In the genomic region with DNA sequence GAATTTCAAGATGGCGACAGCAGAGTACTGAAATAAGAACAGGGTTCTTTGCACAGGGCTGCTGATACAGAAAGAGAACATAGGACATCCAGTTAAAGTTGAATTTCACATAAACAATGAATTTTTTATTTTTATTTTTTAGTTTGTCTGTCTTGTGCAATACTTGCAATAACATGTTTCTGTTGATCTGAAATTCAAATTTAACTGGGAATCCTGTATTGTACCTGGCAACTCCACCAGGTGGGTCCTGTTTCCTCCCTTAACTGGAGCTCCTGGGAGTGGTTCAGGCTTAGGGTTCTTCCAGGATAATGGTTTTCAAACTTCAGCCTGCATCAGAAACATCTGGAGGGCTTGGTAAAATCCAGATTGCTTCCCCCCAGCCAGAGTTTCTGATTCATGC, we compare ENCODE assay signal across 18 cellular contexts. TPM values are rescaled to one million over a fixed set of nuclear protein-coding genes. Genes with fewer than 3 reads are reported as not detected.
A peak's percentile ranks its signal among the peaks of the same experiment; 100 is the strongest.
DNase-seq lines count a peak whose midpoint lies in the region; ATAC-seq, FAIRE-seq and TF ChIP-seq lines count a peak whose summit lies in the region.
"Had no signal": no experiment of that assay in that cellular context is flagged by ENCODE, and none has a peak within 500 bp of the region (broad histone marks: within the 10 kb centered on the region; RNA-seq: fewer than 3 reads in every experiment).

No MANE protein-coding gene starts in this region.

- H3K36me3 Mint-ChIP-seq in WTC11: no peaks in the 10 kb centered on the region; the same call in 1 of the 2 replicates
- no peaks in the 10 kb centered on the region for H3K36me3 Mint-ChIP-seq in neural progenitor cell
- H3K36me3 Mint-ChIP-seq: CD4-positive, CD25-positive, alpha-beta regulatory T cell; CD8-positive, alpha-beta memory T cell had no signal

- H3K27me3 ChIP-seq in HCT116 (ENCODE audit: insufficient read depth, low read length): no peaks in the 10 kb centered on the region
- H3K27me3 ChIP-seq in neural progenitor cell: no peaks in the 10 kb centered on the region
- H3K27me3 ChIP-seq in MM.1S (replicated peaks; ENCODE audit: insufficient read depth, low read length): peaks cover 10% of the 10 kb centered on the region; the same call in 1 of the 2 replicates
- peaks cover 0 to 22% of the 10 kb centered on the region in 2 experiments; a peak in 3 of 5 replicates for H3K27me3 ChIP-seq in HepG2 (ENCODE audit: control insufficient read depth in 1 of 2, insufficient read depth in 2 of 2, low read length in 2 of 2)
- H3K27me3 ChIP-seq: BLaER1 treated with 17β-estradiol and CSF1 and Interleukin-3, amounts not matched to agents 10 nM and 100 nM had no signal

- TF ChIP-seq EP300 in HepG2 (IDR thresholded peaks at IDR 0.05; ENCODE audit: low read depth in 2 of 2, low read length in 2 of 2) (no peak), HepG2 (CRISPR knock-in tag; IDR thresholded peaks at IDR 0.05; ENCODE audit: borderline replicate concordance) (no peak)

- TF ChIP-seq CTCF in HCT116 (IDR thresholded peaks at IDR 0.05 in 2 of 3, conservative IDR thresholded peaks at IDR 0.05 in 1 of 3; ENCODE audit: borderline replicate concordance in 1 of 3, insufficient read depth in 1 of 3, low read depth in 2 of 3, low read length in 2 of 3): no peak
- no peak for TF ChIP-seq CTCF in WTC11 (IDR thresholded peaks at IDR 0.05)
- no peak for TF ChIP-seq CTCF in neural progenitor cell (IDR thresholded peaks at IDR 0.05)
- TF ChIP-seq CTCF in MM.1S (IDR thresholded peaks at IDR 0.05; ENCODE audit: low read length): no peak
- TF ChIP-seq CTCF in HepG2 (CRISPR knock-in tag; IDR thresholded peaks at IDR 0.05): no peak
- TF ChIP-seq CTCF in RWPE1 (conservative IDR thresholded peaks at IDR 0.05; ENCODE audit: low read depth): no peak

- BruUV-seq in HCT116 (replicated peaks; lab: Mats Ljungman, UMichigan) (no TSS peak), HepG2 (replicated peaks; lab: Mats Ljungman, UMichigan) (no TSS peak)

- H3K4me1 Mint-ChIP-seq in WTC11 (peaks cover 9% of the 10 kb centered on the region), neural progenitor cell (peaks cover 16% of the 10 kb centered on the region)
- H3K4me1 Mint-ChIP-seq: B cell; CD8-positive, alpha-beta memory T cell had no signal

- H3K9me3 Mint-ChIP-seq in WTC11 (peaks cover 5% of the 10 kb centered on the region), neural progenitor cell (no peaks in the 10 kb centered on the region)
- H3K9me3 Mint-ChIP-seq: CD4-positive, CD25-positive, alpha-beta regulatory T cell; HFFc6 had no signal

- no peak overlapping the region for H3K4me2 ChIP-seq in HCT116 (ENCODE audit: low read length)
- H3K4me2 ChIP-seq in neural progenitor cell: no peak overlapping the region
- no peak overlapping the region for H3K4me2 ChIP-seq in MM.1S (ENCODE audit: low read depth, low read length)
- H3K4me2 ChIP-seq in HepG2 (ENCODE audit: low read depth, low read length): no peak overlapping the region
- H3K4me2 ChIP-seq: BLaER1 treated with 17β-estradiol and CSF1 and Interleukin-3, amounts not matched to agents 10 nM and 100 nM had no signal

- H3K9ac ChIP-seq in HCT116 (ENCODE audit: low read length): no peak overlapping the region
- H3K9ac ChIP-seq in neural progenitor cell: no peak overlapping the region
- no peak overlapping the region for H3K9ac ChIP-seq in MM.1S (ENCODE audit: low read length)
- H3K9ac ChIP-seq in HepG2 (ENCODE audit: insufficient read depth, low read depth, low read length): no peak overlapping the region
- H3K9ac ChIP-seq: GM23248 had no signal

- CTCF ChIA-PET in HCT116 (lab: Charles Lee) (no interaction called here), WTC11 (lab: Charles Lee) (interaction anchor here (0.7 to 1.9 kb wide), 16 partner anchors 12 to 176 kb away, joined by 3 to 23 read pairs (median 5); a partner anchor contains a TSS), HepG2 (lab: Yijun Ruan, JAX; ENCODE audit: low intra/inter-chr PET ratio, low total read pairs) (interaction anchor here (1.0 to 2.0 kb wide), 6 partner anchors 17 to 159 kb away, joined by 3 to 16 read pairs (median 5); no protein-coding TSS in a partner anchor), RWPE1 (lab: Yijun Ruan, JAX) (interaction anchor here (0.5 to 1.0 kb wide), 4 partner anchors 31 to 817 kb away, joined by 3 to 4 read pairs (median 4); a partner anchor contains a TSS)

- H2AFZ ChIP-seq in HCT116 (ENCODE audit: low read depth, low read length, poor library complexity, severe bottlenecking): no peak overlapping the region
- H2AFZ ChIP-seq in neural progenitor cell (replicated peaks): no peak overlapping the region
- H2AFZ ChIP-seq in MM.1S (ENCODE audit: low read length): no peak overlapping the region
- no peak overlapping the region for H2AFZ ChIP-seq in HepG2 (ENCODE audit: low read length)

- H3K9me3 ChIP-seq in HCT116 (ENCODE audit: control insufficient read depth in 1 of 2, insufficient read depth in 1 of 2, low read depth in 1 of 2, low read length in 2 of 2) (no peaks in the 10 kb centered on the region), neural progenitor cell (ENCODE audit: low read depth) (no peaks in the 10 kb centered on the region), MM.1S (replicated peaks; ENCODE audit: insufficient read depth, low read length) (no peaks in the 10 kb centered on the region), HepG2 (ENCODE audit: low read length) (no peaks in the 10 kb centered on the region)

- intact Hi-C loops in HCT116 (cut with micrococcal nuclease) (loop anchor here (1.0 to 5.0 kb wide), 3 partner anchors 15 to 770 kb away; a partner anchor contains a TSS), HepG2 (cut with micrococcal nuclease; ENCODE audit: unreplicated experiment) (loop anchor here (1.0 to 5.0 kb wide), 3 partner anchors 30 to 222 kb away; a partner anchor contains a TSS)

- H3K27me3 Mint-ChIP-seq in WTC11 (ENCODE audit: low read depth) (peaks cover 6% of the 10 kb centered on the region; the same call in 1 of the 2 replicates), neural progenitor cell (ENCODE audit: insufficient read depth, low read depth) (peaks cover 3% of the 10 kb centered on the region)

- H3K27ac ChIP-seq in HCT116 (ENCODE audit: low read depth, low read length) (no peak overlapping the region), neural progenitor cell (no peak overlapping the region), MM.1S (ENCODE audit: low read length) (no peak overlapping the region), HepG2 (ENCODE audit: extremely low read length, insufficient read depth, low read length) (no peak overlapping the region), RWPE1 (no peak overlapping the region)
- H3K27ac ChIP-seq: BLaER1 treated with 17β-estradiol and CSF1 and Interleukin-3, amounts not matched to agents 10 nM and 100 nM; GM23248 had no signal

- no peak for DNase-seq in HCT116 (ENCODE audit: low read depth, low spot score)
- DNase-seq in WTC11 (ENCODE audit: low spot score): no peak
- DNase-seq in neural progenitor cell (ENCODE audit: low spot score): no peak
- no peak for DNase-seq in NAMALWA (ENCODE audit: low spot score)
- DNase-seq in MM.1S: no peak
- DNase-seq in HepG2 (ENCODE audit: low spot score): no peak
- no peak for DNase-seq in RWPE1 (ENCODE audit: low spot score)
- DNase-seq: CD4-positive, CD25-positive, alpha-beta regulatory T cell had no signal

- H3K4me3 Mint-ChIP-seq in WTC11: no peak overlapping the region
- H3K4me3 Mint-ChIP-seq in neural progenitor cell: no peak overlapping the region
- H3K4me3 Mint-ChIP-seq: B cell; CD4-positive, CD25-positive, alpha-beta regulatory T cell; CD8-positive, alpha-beta memory T cell; HFFc6 had no signal

- in situ Hi-C loops in HepG2 (cut with HindIII; ENCODE audit: extremely low pct_ligation_motif_present, low pct_unique_long_range_greater_than_20kb): no loop called here

- ATAC-seq in HCT116: peak; percentile 28; the same call in 1 of the 2 replicates
- ATAC-seq in WTC11: peak; percentile 28
- ATAC-seq in HepG2: no peak

- no peak overlapping the region for H3K27ac Mint-ChIP-seq in WTC11
- peak overlapping the region; percentile 94 for H3K27ac Mint-ChIP-seq in neural progenitor cell
- H3K27ac Mint-ChIP-seq: B cell; CD4-positive, CD25-positive, alpha-beta regulatory T cell; CD8-positive, alpha-beta memory T cell; HFFc6 had no signal

- POLR2A ChIA-PET in HCT116 (lab: Charles Lee) (no interaction called here), WTC11 (lab: Charles Lee) (interaction anchor here (1.9 kb wide), 1 partner anchor 27 kb away, joined by 6 read pairs; no protein-coding TSS in a partner anchor), HepG2 (lab: Yijun Ruan, JAX) (no interaction called here), RWPE1 (lab: Yijun Ruan, JAX; ENCODE audit: low non-redundant PET) (no interaction called here)

- H3K79me2 ChIP-seq in HCT116 (ENCODE audit: insufficient read depth, low read length) (no peaks in the 10 kb centered on the region), neural progenitor cell (ENCODE audit: low read depth) (no peaks in the 10 kb centered on the region), MM.1S (ENCODE audit: low read length) (no peaks in the 10 kb centered on the region), HepG2 (ENCODE audit: insufficient read depth, low read length) (no peaks in the 10 kb centered on the region)

- no peak for FAIRE-seq in HepG2 (lab: Jason Lieb, UNC)
- FAIRE-seq: D721Med, G401.6, GM12891, H54, HTR-8/SVneo had no signal

- H3K4me1 ChIP-seq in HCT116 (ENCODE audit: control insufficient read depth in 1 of 2, insufficient read depth in 2 of 2, low read length in 2 of 2) (peaks cover 0 to 8% of the 10 kb centered on the region in 2 experiments; a peak in 2 of 4 replicates), neural progenitor cell (no peaks in the 10 kb centered on the region), MM.1S (ENCODE audit: low read length) (no peaks in the 10 kb centered on the region), HepG2 (ENCODE audit: insufficient read depth, low read length) (peaks cover 6% of the 10 kb centered on the region; the same call in 1 of the 2 replicates)

- H3K4me3 ChIP-seq in HCT116 (replicated peaks in 1 of 2; ENCODE audit: low read depth in 1 of 2, low read length in 2 of 2) (no peak overlapping the region), neural progenitor cell (no peak overlapping the region), MM.1S (ENCODE audit: low read length) (no peak overlapping the region), HepG2 (replicated peaks in 1 of 3; ENCODE audit: insufficient read depth in 1 of 3, low read depth in 2 of 3, low read length in 3 of 3) (no peak overlapping the region)
- H3K4me3 ChIP-seq: BLaER1 treated with 17β-estradiol and CSF1 and Interleukin-3, amounts not matched to agents 10 nM and 100 nM; GM23248 had no signal

- WGBS in HepG2 (ENCODE audit: low lambda C conversion rate): 87% methylated on average over 1 of the region's 1 CpG

- no peak for TF ChIP-seq POLR2A in HCT116 (IDR thresholded peaks at IDR 0.05; ENCODE audit: borderline replicate concordance, extremely low read depth, insufficient read depth, insufficient read length)
- TF ChIP-seq POLR2A in HepG2 (IDR thresholded peaks at IDR 0.05; ENCODE audit: insufficient read depth in 1 of 2, low read depth in 2 of 2, low read length in 2 of 2): no peak

- no peaks in the 10 kb centered on the region for H3K9me2 ChIP-seq in HCT116 (ENCODE audit: insufficient read depth)
- H3K9me2 ChIP-seq in MM.1S (replicated peaks; ENCODE audit: insufficient read depth, low read length): no peaks in the 10 kb centered on the region

- TF ChIP-seq RAD21 in HCT116 (IDR thresholded peaks at IDR 0.05; ENCODE audit: low read depth) (no peak), HepG2 (CRISPR knock-in tag; IDR thresholded peaks at IDR 0.05) (no peak)

- H3K36me3 ChIP-seq in HCT116 (ENCODE audit: control insufficient read depth in 1 of 2, insufficient read depth in 2 of 2, low read length in 2 of 2): no peaks in the 10 kb centered on the region
- no peaks in the 10 kb centered on the region for H3K36me3 ChIP-seq in neural progenitor cell
- H3K36me3 ChIP-seq in MM.1S (replicated peaks; ENCODE audit: insufficient read depth, low read length): no peaks in the 10 kb centered on the region
- H3K36me3 ChIP-seq in HepG2 (replicated peaks in 1 of 2; ENCODE audit: control insufficient read depth in 1 of 2, insufficient read depth in 2 of 2, low read length in 2 of 2): no peaks in the 10 kb centered on the region
- H3K36me3 ChIP-seq: BLaER1 treated with 17β-estradiol and CSF1 and Interleukin-3, amounts not matched to agents 10 nM and 100 nM had no signal

- no peaks in the 10 kb centered on the region for H4K20me1 ChIP-seq in HCT116 (ENCODE audit: insufficient read depth)
- no peaks in the 10 kb centered on the region for H4K20me1 ChIP-seq in neural progenitor cell (ENCODE audit: low read depth)
- no peaks in the 10 kb centered on the region for H4K20me1 ChIP-seq in MM.1S (ENCODE audit: insufficient read depth, low read length)
- no peaks in the 10 kb centered on the region for H4K20me1 ChIP-seq in HepG2 (ENCODE audit: insufficient read depth, low read length)
- H4K20me1 ChIP-seq: BLaER1 treated with 17β-estradiol and CSF1 and Interleukin-3, amounts not matched to agents 10 nM and 100 nM had no signal

- RAD21 ChIA-PET in HCT116 (lab: Charles Lee; ENCODE audit: low non-redundant PET in 1 of 2, low total read pairs in 2 of 2, uncharacterized antibody in 2 of 2, unreplicated experiment in 2 of 2): no interaction called here

- H3F3A ChIP-seq in neural progenitor cell (ENCODE audit: low read depth) (no peaks in the 10 kb centered on the region), MM.1S (ENCODE audit: insufficient read depth, low read length) (no peaks in the 10 kb centered on the region)

RNA-seq across cellular contexts. Expression of a gene that starts 14.9 kb away (rescaled TPM):
- 84.9 TPM for total RNA-seq in HCT116 (2021; ENCODE audit: unreplicated experiment)
- polyA plus RNA-seq in HCT116 (2012): 122 and 130 TPM in 2 replicates
- 411 to 478 TPM (median 473 TPM) in 3 replicates for total RNA-seq in WTC11 (2021)
- total RNA-seq in neural progenitor cell (ENCODE audit: low replicate concordance): 219 and 589 TPM in 2 replicates
- 31.3 and 83.8 TPM in 2 replicates for total RNA-seq in HepG2 (2016; rRNA removed; fragmentation: Illumina TruSeq; extraction: Trizol)
- total RNA-seq in HepG2 (2016; cell fraction: cytosol; rRNA removed; fragmentation: Illumina TruSeq; extraction: Trizol; ENCODE audit: low read depth): 10.9 and 11.9 TPM in 2 replicates
- 27.2 and 84.9 TPM in 2 replicates for total RNA-seq in HepG2 (2016; cell fraction: insoluble cytoplasmic fraction; rRNA removed; fragmentation: Illumina TruSeq; extraction: Trizol)
- total RNA-seq in HepG2 (2016; cell fraction: membrane; rRNA removed; fragmentation: Illumina TruSeq; extraction: Trizol): 21.3 and 21.4 TPM in 2 replicates
- 63.4 and 80.5 TPM in 2 replicates for total RNA-seq in HepG2 (2016; cell fraction: nucleus; rRNA removed; fragmentation: Illumina TruSeq; extraction: Trizol)
- polyA plus RNA-seq in HepG2 (2011; rRNA removed): 83.6 and 101 TPM in 2 replicates
- 50.5 and 96.5 TPM in 2 replicates for polyA plus RNA-seq in HepG2 (2011; cell fraction: cytosol; rRNA removed)
- 91.5 and 110 TPM in 2 replicates for polyA plus RNA-seq in HepG2 (2011; cell fraction: nucleus; rRNA removed)
- polyA plus RNA-seq in HepG2 (2012): 46.1 and 57.3 TPM in 2 replicates
- polyA plus RNA-seq in HepG2 (2016; cell fraction: cytosol; fragmentation: Illumina TruSeq; extraction: Trizol; ENCODE audit: low read depth): 8.9 and 11.1 TPM in 2 replicates
- 30.8 and 35.3 TPM in 2 replicates for polyA plus RNA-seq in HepG2 (2016; cell fraction: insoluble cytoplasmic fraction; fragmentation: Illumina TruSeq; extraction: Trizol; ENCODE audit: low read depth)
- polyA plus RNA-seq in HepG2 (2016; cell fraction: membrane; fragmentation: Illumina TruSeq; extraction: Trizol; ENCODE audit: low read depth): 15.5 and 16.1 TPM in 2 replicates
- 114 and 127 TPM in 2 replicates for polyA plus RNA-seq in HepG2 (2016; cell fraction: nucleus; fragmentation: Illumina TruSeq; extraction: Trizol; ENCODE audit: insufficient read depth, low read depth)
- 129 and 168 TPM in 2 replicates for polyA minus RNA-seq in HepG2 (2011; rRNA and poly(A)+ RNA removed; ENCODE audit: low replicate concordance)
- 52.3 and 73.2 TPM in 2 replicates for polyA minus RNA-seq in HepG2 (2011; cell fraction: cytosol; rRNA and poly(A)+ RNA removed)
- polyA minus RNA-seq in HepG2 (2011; cell fraction: nucleus; rRNA and poly(A)+ RNA removed): 20.1 and 27.8 TPM in 2 replicates

RNA-seq across cellular contexts. Expression of a gene that starts 21.4 kb away (rescaled TPM):
- total RNA-seq in HCT116 (2021; ENCODE audit: unreplicated experiment): 27.5 TPM
- polyA plus RNA-seq in HCT116 (2012): 23.0 and 24.7 TPM in 2 replicates
- 4.7 to 12.2 TPM (median 5.3 TPM) in 3 replicates for total RNA-seq in WTC11 (2021)
- 11.3 and 32.7 TPM in 2 replicates for total RNA-seq in neural progenitor cell (ENCODE audit: low replicate concordance)
- total RNA-seq in HepG2 (2016; rRNA removed; fragmentation: Illumina TruSeq; extraction: Trizol): 35.8 and 67.5 TPM in 2 replicates
- 24.1 and 26.9 TPM in 2 replicates for total RNA-seq in HepG2 (2016; cell fraction: cytosol; rRNA removed; fragmentation: Illumina TruSeq; extraction: Trizol; ENCODE audit: low read depth)
- 31.0 and 63.9 TPM in 2 replicates for total RNA-seq in HepG2 (2016; cell fraction: insoluble cytoplasmic fraction; rRNA removed; fragmentation: Illumina TruSeq; extraction: Trizol)
- total RNA-seq in HepG2 (2016; cell fraction: membrane; rRNA removed; fragmentation: Illumina TruSeq; extraction: Trizol): 48.4 and 52.8 TPM in 2 replicates
- total RNA-seq in HepG2 (2016; cell fraction: nucleus; rRNA removed; fragmentation: Illumina TruSeq; extraction: Trizol): 82.9 and 86.5 TPM in 2 replicates
- polyA plus RNA-seq in HepG2 (2011; rRNA removed): 55.0 and 55.2 TPM in 2 replicates
- polyA plus RNA-seq in HepG2 (2011; cell fraction: cytosol; rRNA removed): 19.4 and 33.8 TPM in 2 replicates
- 229 and 337 TPM in 2 replicates for polyA plus RNA-seq in HepG2 (2011; cell fraction: nucleus; rRNA removed)
- 36.3 and 37.7 TPM in 2 replicates for polyA plus RNA-seq in HepG2 (2012)
- polyA plus RNA-seq in HepG2 (2016; cell fraction: cytosol; fragmentation: Illumina TruSeq; extraction: Trizol; ENCODE audit: low read depth): 14.1 and 14.2 TPM in 2 replicates
- polyA plus RNA-seq in HepG2 (2016; cell fraction: insoluble cytoplasmic fraction; fragmentation: Illumina TruSeq; extraction: Trizol; ENCODE audit: low read depth): 33.8 and 39.1 TPM in 2 replicates
- 33.4 and 35.7 TPM in 2 replicates for polyA plus RNA-seq in HepG2 (2016; cell fraction: membrane; fragmentation: Illumina TruSeq; extraction: Trizol; ENCODE audit: low read depth)
- 217 and 242 TPM in 2 replicates for polyA plus RNA-seq in HepG2 (2016; cell fraction: nucleus; fragmentation: Illumina TruSeq; extraction: Trizol; ENCODE audit: insufficient read depth, low read depth)
- 39.6 and 88.9 TPM in 2 replicates for polyA minus RNA-seq in HepG2 (2011; rRNA and poly(A)+ RNA removed; ENCODE audit: low replicate concordance)
- 23.0 and 24.3 TPM in 2 replicates for polyA minus RNA-seq in HepG2 (2011; cell fraction: cytosol; rRNA and poly(A)+ RNA removed)
- polyA minus RNA-seq in HepG2 (2011; cell fraction: nucleus; rRNA and poly(A)+ RNA removed): 51.5 and 67.3 TPM in 2 replicates
